In genomic region chr9:114893221-114893620, GRCh38 we compare ENCODE assay signal across 17 cellular contexts. TPM values are rescaled to one million over a fixed set of nuclear protein-coding genes. Genes with fewer than 3 reads are reported as not detected.
DNase-seq lines count a peak whose midpoint lies in the region; ATAC-seq, FAIRE-seq and TF ChIP-seq lines count a peak whose summit lies in the region.
"Had no signal": no experiment of that assay in that cellular context is flagged by ENCODE, and none has a peak within 500 bp of the region (broad histone marks: within the 10 kb centered on the region; RNA-seq: fewer than 3 reads in every experiment).

No MANE protein-coding gene starts in this region.

- no TSS peak for BruUV-seq in endothelial cell of umbilical vein (replicated peaks; lab: Mats Ljungman, UMichigan)

- H3K4me1 Mint-ChIP-seq in CD4-positive, alpha-beta T cell (ENCODE audit: low read depth): peaks cover 68% of the 10 kb centered on the region

- FAIRE-seq in endothelial cell of umbilical vein (lab: Jason Lieb, UNC): no peak

- WGBS in right lobe of liver (ENCODE audit: insufficient coverage, low coverage, low lambda C conversion rate, missing lambda C conversion rate): 91% methylated on average over 1 of the region's 1 CpG

- H3K36me3 Mint-ChIP-seq in CD4-positive, alpha-beta T cell (ENCODE audit: low read depth): peaks cover 23% of the 10 kb centered on the region

- no peak overlapping the region for H3K4me3 ChIP-seq in OCI-LY1 (ENCODE audit: low read depth, low read length, poor library complexity, severe bottlenecking)
- no peak overlapping the region for H3K4me3 ChIP-seq in endothelial cell of umbilical vein (replicated peaks in 1 of 3; ENCODE audit: insufficient read depth in 1 of 3, low read depth in 1 of 3, low read length in 3 of 3)
- no peak overlapping the region for H3K4me3 ChIP-seq in right lobe of liver
- H3K4me3 ChIP-seq: lung had no signal

- no peak for DNase-seq in CD4-positive, alpha-beta T cell
- no peak for DNase-seq in endothelial cell of umbilical vein (ENCODE audit: low read depth, low spot score)
- DNase-seq in DMS 273 (lab: John Stamatoyannopoulos, UW; ENCODE audit: unreplicated experiment): no peak
- DNase-seq in RKO (ENCODE audit: low spot score): no peak
- no peak for DNase-seq in activated CD4-positive, CD25-positive, alpha-beta regulatory T cell treated with anti-CD3 and anti-CD28 coated beads, Interleukin-2, amount 50 U/mL, for 72 hours
- DNase-seq in right lobe of liver: no peak
- DNase-seq: activated CD8-positive, alpha-beta memory T cell treated with anti-CD3 and anti-CD28 coated beads, Interleukin-2, amount 50 U/mL, for 4 hours; brain microvascular endothelial cell; CD8-positive, alpha-beta T cell; GOT3; hippocampal formation; NCI-H2171 treated with DMSO at 0.1 percent for 48 hours; T1000 had no signal

- ATAC-seq in CD4-positive, alpha-beta T cell (ENCODE audit: poor library complexity): no peak
- ATAC-seq in GM21515 (IDR thresholded peaks at IDR 0.05; ENCODE audit: unreplicated experiment) (peak; percentile 63), right lobe of liver (no peak)
- ATAC-seq: CD8-positive, alpha-beta T cell had no signal

- CTCF ChIA-PET in CD4-positive, alpha-beta T cell (lab: Charles Lee): no interaction called here
- CTCF ChIA-PET in endothelial cell of umbilical vein (lab: Charles Lee): interaction anchor here (0.5 to 5.8 kb wide), 4 partner anchors 13 to 230 kb away, joined by 3 to 32 read pairs (median 4); no protein-coding TSS in a partner anchor

- no peak overlapping the region for H3K4me2 ChIP-seq in OCI-LY1 (ENCODE audit: low read length)
- peak overlapping the region; percentile 48 for H3K4me2 ChIP-seq in endothelial cell of umbilical vein (ENCODE audit: insufficient read depth, low read length)

- TF ChIP-seq POLR2A in endothelial cell of umbilical vein (IDR thresholded peaks at IDR 0.05; ENCODE audit: low read depth, low read length) (no peak), right lobe of liver (IDR thresholded peaks at IDR 0.05) (no peak)

- H3K9me1 ChIP-seq in endothelial cell of umbilical vein (replicated peaks; ENCODE audit: control insufficient read depth, extremely low read depth, insufficient read depth, low read length): no peaks in the 10 kb centered on the region

- POLR2A ChIA-PET in CD4-positive, alpha-beta T cell (lab: Charles Lee): interaction anchor here (2.0 kb wide), 1 partner anchor 36 kb away, joined by 6 read pairs; no protein-coding TSS in a partner anchor
- POLR2A ChIA-PET in endothelial cell of umbilical vein (lab: Charles Lee): interaction anchor here (1.0 kb wide), 1 partner anchor 88 kb away, joined by 4 read pairs; the partner anchor contains the start of gene TNFSF15

- peak overlapping the region; percentile 33 for H3K27ac Mint-ChIP-seq in CD4-positive, alpha-beta T cell
- H3K27ac Mint-ChIP-seq: CD8-positive, alpha-beta T cell had no signal

- no peaks in the 10 kb centered on the region for H3K27me3 Mint-ChIP-seq in CD4-positive, alpha-beta T cell

- no peak overlapping the region for H3K27ac ChIP-seq in CD4-positive, alpha-beta T cell (ENCODE audit: low read depth, low read length)
- peak overlapping the region; percentile 40 for H3K27ac ChIP-seq in OCI-LY1 (ENCODE audit: low read depth, low read length, poor library complexity, severe bottlenecking)
- H3K27ac ChIP-seq in endothelial cell of umbilical vein (ENCODE audit: insufficient read depth, low read depth, low read length): peak overlapping the region; percentile 100
- no peak overlapping the region for H3K27ac ChIP-seq in right lobe of liver
- H3K27ac ChIP-seq: parathyroid adenoma had no signal

- no peak overlapping the region for H3K9ac ChIP-seq in OCI-LY1 (ENCODE audit: low read length)
- peak overlapping the region; percentile 87 for H3K9ac ChIP-seq in endothelial cell of umbilical vein (replicated peaks; ENCODE audit: extremely low read depth, insufficient read depth, low read length)
- H3K9ac ChIP-seq: parathyroid adenoma had no signal

- no peaks in the 10 kb centered on the region for H3K9me3 Mint-ChIP-seq in CD4-positive, alpha-beta T cell

- H3K27me3 ChIP-seq in CD4-positive, alpha-beta T cell (ENCODE audit: control insufficient read depth, insufficient read depth, low read length): no peaks in the 10 kb centered on the region
- H3K27me3 ChIP-seq in OCI-LY1 (ENCODE audit: insufficient read depth, low read length): no peaks in the 10 kb centered on the region
- H3K27me3 ChIP-seq in endothelial cell of umbilical vein (ENCODE audit: control insufficient read depth in 2 of 2, insufficient read depth in 2 of 2, low read length in 2 of 2): no peaks in the 10 kb centered on the region
- no peaks in the 10 kb centered on the region for H3K27me3 ChIP-seq in right lobe of liver
- H3K27me3 ChIP-seq: brain microvascular endothelial cell had no signal

- H2AFZ ChIP-seq in OCI-LY1 (ENCODE audit: low read length) (no peak overlapping the region), endothelial cell of umbilical vein (ENCODE audit: low read depth, low read length) (no peak overlapping the region)
- H2AFZ ChIP-seq: parathyroid adenoma had no signal

- H3K36me3 ChIP-seq in OCI-LY1 (ENCODE audit: insufficient read depth, low read length) (no peaks in the 10 kb centered on the region), endothelial cell of umbilical vein (ENCODE audit: control insufficient read depth in 2 of 2, extremely low read depth in 1 of 2, insufficient read depth in 2 of 2, low read length in 2 of 2) (no peaks in the 10 kb centered on the region), right lobe of liver (no peaks in the 10 kb centered on the region)
- H3K36me3 ChIP-seq: brain microvascular endothelial cell had no signal

- H3K4me1 ChIP-seq in OCI-LY1 (ENCODE audit: insufficient read depth, low read length, severe bottlenecking): peaks cover 29% of the 10 kb centered on the region
- H3K4me1 ChIP-seq in endothelial cell of umbilical vein (ENCODE audit: control insufficient read depth, extremely low read depth, insufficient read depth, low read length): peaks cover 49% of the 10 kb centered on the region
- peaks cover 0 to 40% (median 14%) of the 10 kb centered on the region in 4 donors for H3K4me1 ChIP-seq in right lobe of liver
- H3K4me1 ChIP-seq: parathyroid adenoma had no signal

- intact Hi-C loops in CD4-positive, alpha-beta T cell (cut with DNase I, micrococcal nuclease): no loop called here
- intact Hi-C loops in endothelial cell of umbilical vein (cut with micrococcal nuclease): loop anchor here (1.0 kb wide), 3 partner anchors 89 to 148 kb away; no protein-coding TSS in a partner anchor
- intact Hi-C loops in right lobe of liver (cut with DNase I): no loop called here

- no peak overlapping the region for H3K4me3 Mint-ChIP-seq in CD4-positive, alpha-beta T cell
- H3K4me3 Mint-ChIP-seq: CD8-positive, alpha-beta T cell had no signal

- dilution Hi-C loops in endothelial cell of umbilical vein (cut with MboI; ENCODE audit: extremely low pct_ligation_motif_present, low sequenced_read_pairs): no loop called here

- H4K20me1 ChIP-seq in OCI-LY1 (ENCODE audit: insufficient read depth, low read length): no peaks in the 10 kb centered on the region
- H4K20me1 ChIP-seq in endothelial cell of umbilical vein (replicated peaks; ENCODE audit: control insufficient read depth, extremely low read depth, insufficient read depth, low read length): no peaks in the 10 kb centered on the region

- H3F3A ChIP-seq in OCI-LY1 (ENCODE audit: insufficient read depth, low read length): no peaks in the 10 kb centered on the region

- no peaks in the 10 kb centered on the region for H3K9me2 ChIP-seq in OCI-LY1 (ENCODE audit: low read depth, low read length)

- no peak for TF ChIP-seq CTCF in CD4-positive, alpha-beta T cell (IDR thresholded peaks at IDR 0.05)
- no peak for TF ChIP-seq CTCF in OCI-LY1 (IDR thresholded peaks at IDR 0.05; ENCODE audit: low read length)
- no peak for TF ChIP-seq CTCF in endothelial cell of umbilical vein (IDR thresholded peaks at IDR 0.05; ENCODE audit: extremely low read depth in 1 of 2, insufficient read depth in 1 of 2, low read depth in 1 of 2, low read length in 2 of 2)
- no peak for TF ChIP-seq CTCF in right lobe of liver (IDR thresholded peaks at IDR 0.05)

- no peaks in the 10 kb centered on the region for H3K9me3 ChIP-seq in CD4-positive, alpha-beta T cell (ENCODE audit: control insufficient read depth, low read length)
- no peaks in the 10 kb centered on the region for H3K9me3 ChIP-seq in OCI-LY1 (ENCODE audit: low read length)
- H3K9me3 ChIP-seq in endothelial cell of umbilical vein (replicated peaks; ENCODE audit: control insufficient read depth, insufficient read depth, low read length): no peaks in the 10 kb centered on the region
- H3K9me3 ChIP-seq in right lobe of liver: no peaks in the 10 kb centered on the region

- H3K79me2 ChIP-seq in OCI-LY1 (ENCODE audit: insufficient read depth, low read length) (no peaks in the 10 kb centered on the region), endothelial cell of umbilical vein (ENCODE audit: control insufficient read depth, insufficient read depth, low read length) (no peaks in the 10 kb centered on the region)
- H3K79me2 ChIP-seq: parathyroid adenoma had no signal

TF ChIP-seq in endothelial cell of umbilical vein, 7 proteins besides CTCF, POLR2A, EP300 and RAD21 (continues in another document):
- TF ChIP-seq FOS (IDR thresholded peaks at IDR 0.05; ENCODE audit: borderline replicate concordance, insufficient read depth, low read length): no peak
- TF ChIP-seq GATA2 (IDR thresholded peaks at IDR 0.05; ENCODE audit: insufficient read depth, insufficient read length, low read depth, low read length): no peak
- no peak for TF ChIP-seq MAX (IDR thresholded peaks at IDR 0.05; ENCODE audit: insufficient read depth, insufficient read length)
- no peak for TF ChIP-seq MYC (IDR thresholded peaks at IDR 0.05; ENCODE audit: low read depth, low read length)
- no peak for TF ChIP-seq POLR2AphosphoS5 (IDR thresholded peaks at IDR 0.05; ENCODE audit: insufficient read depth, low read depth, low read length)
- no peak for TF ChIP-seq JUN (IDR thresholded peaks at IDR 0.05; ENCODE audit: borderline replicate concordance, insufficient read depth, insufficient read length, low read depth)

RNA-seq across cellular contexts. Expression of gene TNFSF8, which starts 37.2 kb away (rescaled TPM):
- 10 to 100 TPM; 70.9 to 71.6 TPM for total RNA-seq in CD4-positive, alpha-beta T cell
- total RNA-seq in endothelial cell of umbilical vein (not detected in 2 replicates), right lobe of liver (1 to 10 TPM in 1 of 6 experiments, under 1 TPM in 5; 0.19 to 2.0 (median 0.38) TPM)
- not detected in 2 replicates for polyA plus RNA-seq in endothelial cell of umbilical vein
- polyA plus RNA-seq in endothelial cell of umbilical vein (2011; cell fraction: cytosol; rRNA removed): 0.03 TPM in 1 of 2 replicates, not detected in the other
- polyA plus RNA-seq in endothelial cell of umbilical vein (2011; cell fraction: nucleus; rRNA removed): 0.55 TPM in 1 of 2 replicates, not detected in the other
- not detected in 2 replicates for polyA plus RNA-seq in endothelial cell of umbilical vein (2012)
- polyA minus RNA-seq in endothelial cell of umbilical vein: not detected in 2 replicates
- polyA minus RNA-seq in endothelial cell of umbilical vein (2011; cell fraction: cytosol; rRNA and poly(A)+ RNA removed): not detected
- 0.77 and 1.1 TPM in 2 replicates for polyA minus RNA-seq in endothelial cell of umbilical vein (2011; cell fraction: nucleus; rRNA and poly(A)+ RNA removed)

Comparison
In these comparisons a context has a peak if more than half of its experiments do, and no peak if none do; other contexts are left out.
1. H3K27ac ChIP-seq: peak in OCI-LY1 (single experiment) and endothelial cell of umbilical vein (single experiment); none in CD4-positive, alpha-beta T cell (single experiment) and right lobe of liver (0 of 3).
2. RNA of gene TNFSF8, which starts 37.2 kb away (total RNA-seq): 70.9 to 71.6 TPM in CD4-positive, alpha-beta T cell; 0.19 to 2.0 TPM in right lobe of liver and not detected in endothelial cell of umbilical vein; every median in the first group is over 10 times any median in the second.